ENCODE assay signal across 8 cellular contexts in the genomic region with DNA sequence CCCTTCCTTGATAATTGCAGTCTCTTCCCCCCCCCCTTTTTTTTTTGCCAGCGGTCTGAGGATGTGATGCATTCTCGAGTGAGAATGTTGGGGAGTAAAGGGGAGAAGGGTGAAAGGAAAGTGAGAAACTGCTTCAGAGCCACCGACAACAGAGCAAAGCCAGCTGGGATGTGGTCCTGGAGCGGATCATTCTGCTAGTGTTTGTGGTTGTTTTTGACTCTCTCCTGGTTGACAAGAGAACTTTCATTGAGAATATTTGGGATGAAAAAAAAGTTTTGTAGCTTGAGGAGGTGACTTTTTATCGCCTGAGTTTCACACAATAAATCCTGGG. TPM values are rescaled to one million over a fixed set of nuclear protein-coding genes. Genes with fewer than 3 reads are reported as not detected.
DNase-seq lines count a peak whose midpoint lies in the region; ATAC-seq lines count a peak whose summit lies in the region.

No MANE protein-coding gene starts in this region.

- peak overlapping the region; percentile 64 for H3K4me3 ChIP-seq in iPS-15b (ENCODE audit: low read depth, low read length)
- H3K4me3 ChIP-seq in stomach smooth muscle (ENCODE audit: low read length in 2 of 2): peak overlapping the region; percentile 81 to 98

- peak overlapping the region; percentile 80 for H3K27ac ChIP-seq in stomach smooth muscle (ENCODE audit: low read length)

- H3K27me3 ChIP-seq in iPS-15b (ENCODE audit: control insufficient read depth, insufficient read depth, low read length): no peaks in the 10 kb centered on the region
- H3K27me3 ChIP-seq in stomach smooth muscle (ENCODE audit: control insufficient read depth in 1 of 2, insufficient read depth in 2 of 2, low read length in 2 of 2): no peaks in the 10 kb centered on the region

- no peaks in the 10 kb centered on the region for H3K27me3 Mint-ChIP-seq in T-helper 1 cell treated with Interleukin-12 subunit alpha and Interleukin-12 subunit beta and Interleukin-4 antibody, amounts not matched to agents 30 μg/mL and 1 μg/mL, for 36 hours (ENCODE audit: low read depth)
- H3K27me3 Mint-ChIP-seq in activated CD4-positive, alpha-beta memory T cell treated with anti-CD3 and anti-CD28 coated beads for 36 hours: no peaks in the 10 kb centered on the region

- no peaks in the 10 kb centered on the region for H3K9me3 ChIP-seq in iPS-15b (ENCODE audit: control insufficient read depth, insufficient read depth, low read length)
- no peaks in the 10 kb centered on the region for H3K9me3 ChIP-seq in stomach smooth muscle (ENCODE audit: control insufficient read depth in 2 of 2, low read length in 2 of 2)

- POLR2A ChIA-PET in activated CD4-positive, alpha-beta memory T cell treated with anti-CD3 and anti-CD28 coated beads for 36 hours (lab: Charles Lee): interaction anchor here (1.3 kb wide), 1 partner anchor 88 kb away, joined by 5 read pairs; no protein-coding TSS in a partner anchor

- H3K36me3 Mint-ChIP-seq in T-helper 1 cell treated with Interleukin-12 subunit alpha and Interleukin-12 subunit beta and Interleukin-4 antibody, amounts not matched to agents 30 μg/mL and 1 μg/mL, for 36 hours (ENCODE audit: low read depth): no peaks in the 10 kb centered on the region
- H3K36me3 Mint-ChIP-seq in activated CD4-positive, alpha-beta memory T cell treated with anti-CD3 and anti-CD28 coated beads for 36 hours: no peaks in the 10 kb centered on the region

- CTCF ChIA-PET in activated CD4-positive, alpha-beta memory T cell treated with anti-CD3 and anti-CD28 coated beads for 36 hours (lab: Charles Lee): interaction anchor here (0.6 kb wide), 1 partner anchor 113 kb away, joined by 3 read pairs; no protein-coding TSS in a partner anchor

- peak overlapping the region; percentile 97 for H3K4me3 Mint-ChIP-seq in T-helper 1 cell treated with Interleukin-12 subunit alpha and Interleukin-12 subunit beta and Interleukin-4 antibody, amounts not matched to agents 30 μg/mL and 1 μg/mL, for 36 hours
- H3K4me3 Mint-ChIP-seq in activated CD4-positive, alpha-beta memory T cell treated with anti-CD3 and anti-CD28 coated beads for 36 hours: peak overlapping the region; percentile 94

- H3K9me3 Mint-ChIP-seq in T-helper 1 cell treated with Interleukin-12 subunit alpha and Interleukin-12 subunit beta and Interleukin-4 antibody, amounts not matched to agents 30 μg/mL and 1 μg/mL, for 36 hours: no peaks in the 10 kb centered on the region
- no peaks in the 10 kb centered on the region for H3K9me3 Mint-ChIP-seq in activated CD4-positive, alpha-beta memory T cell treated with anti-CD3 and anti-CD28 coated beads for 36 hours

- intact Hi-C loops in activated CD4-positive, alpha-beta memory T cell treated with anti-CD3 and anti-CD28 coated beads for 36 hours (cut with micrococcal nuclease): loop anchor here (10.0 kb wide), 1 partner anchor 119 kb away; no protein-coding TSS in a partner anchor

- ATAC-seq in GM19351 (IDR thresholded peaks at IDR 0.05; ENCODE audit: unreplicated experiment): no peak

- H3K4me1 ChIP-seq in iPS-15b (ENCODE audit: control insufficient read depth, insufficient read depth, low read length) (peaks cover 8% of the 10 kb centered on the region), stomach smooth muscle (ENCODE audit: control insufficient read depth, insufficient read depth, low read length) (peaks cover 13% of the 10 kb centered on the region)

- H3K36me3 ChIP-seq in iPS-15b (ENCODE audit: control insufficient read depth, insufficient read depth, low read length) (no peaks in the 10 kb centered on the region), stomach smooth muscle (ENCODE audit: control insufficient read depth in 2 of 2, insufficient read depth in 2 of 2, low read length in 2 of 2) (no peaks in the 10 kb centered on the region)

- H3K9ac ChIP-seq in iPS-15b (ENCODE audit: low read depth, low read length): peak overlapping the region; percentile 8
- H3K9ac ChIP-seq in stomach smooth muscle (ENCODE audit: low read length in 2 of 2): peak overlapping the region; percentile 79 to 90

- peaks cover 18% of the 10 kb centered on the region for H3K4me1 Mint-ChIP-seq in T-helper 1 cell treated with Interleukin-12 subunit alpha and Interleukin-12 subunit beta and Interleukin-4 antibody, amounts not matched to agents 30 μg/mL and 1 μg/mL, for 36 hours (ENCODE audit: low read depth)
- H3K4me1 Mint-ChIP-seq in activated CD4-positive, alpha-beta memory T cell treated with anti-CD3 and anti-CD28 coated beads for 36 hours (ENCODE audit: low read depth): peaks cover 11% of the 10 kb centered on the region

- peak overlapping the region; percentile 92 for H3K27ac Mint-ChIP-seq in T-helper 1 cell treated with Interleukin-12 subunit alpha and Interleukin-12 subunit beta and Interleukin-4 antibody, amounts not matched to agents 30 μg/mL and 1 μg/mL, for 36 hours
- peak overlapping the region; percentile 73 for H3K27ac Mint-ChIP-seq in activated CD4-positive, alpha-beta memory T cell treated with anti-CD3 and anti-CD28 coated beads for 36 hours

- DNase-seq in T-helper 1 cell: no peak
- peak; percentile 11 for DNase-seq in activated CD4-positive, alpha-beta memory T cell treated with anti-CD3 and anti-CD28 coated beads for 36 hours
- no peak for DNase-seq in amniotic stem cell (lab: John Stamatoyannopoulos, UW)
- DNase-seq in SW 1271 (lab: John Stamatoyannopoulos, UW): no peak

RNA-seq across cellular contexts. Expression of gene NF1, which starts 1.3 kb away (rescaled TPM):
- 10 to 100 TPM; 26.5 to 27.0 TPM for total RNA-seq in activated CD4-positive, alpha-beta memory T cell treated with anti-CD3 and anti-CD28 coated beads for 36 hours
